ENCODE assay signal across 1 cellular context in genomic region chr16:4200000-4200780, GRCh38.
TF ChIP-seq lines count a peak whose summit lies in the region.

No MANE protein-coding gene starts in this region.

TF ChIP-seq in K562, 482 proteins besides CTCF, POLR2A, EP300 and RAD21 (continued from another document):
- TF ChIP-seq ZNF143 (CRISPR knock-in tag; IDR thresholded peaks at IDR 0.05) (0 out of 2 replicates have a peak, but pooled peaks have one; percentile 21), NEUROD1 (IDR thresholded peaks at IDR 0.05; ENCODE audit: borderline replicate concordance, low read depth, low read length, partially characterized antibody) (no peak), DEAF1 (CRISPR knock-in tag; IDR thresholded peaks at IDR 0.05) (peak; percentile 74), PTTG1 (tag; IDR thresholded peaks at IDR 0.05; ENCODE audit: low read depth) (no peak), ZNF318 (IDR thresholded peaks at IDR 0.05; ENCODE audit: borderline replicate concordance in 1 of 2, low read depth in 1 of 2) (no peak), TEAD4 (IDR thresholded peaks at IDR 0.05; ENCODE audit: low read length) (no peak), TEAD4 (CRISPR knock-in tag; IDR thresholded peaks at IDR 0.05; ENCODE audit: borderline replicate concordance) (0 out of 2 replicates have a peak, but pooled peaks have one; percentile 43), KLF10 (CRISPR knock-in tag; IDR thresholded peaks at IDR 0.05) (no peak), RFX5 (IDR thresholded peaks at IDR 0.05; ENCODE audit: low read depth, low read length) (no peak), XRCC5 (IDR thresholded peaks at IDR 0.05; ENCODE audit: low read depth, low read length) (peak; percentile 64; the same call in 1 of the 2 replicates), FOXP1 (CRISPR knock-in tag; IDR thresholded peaks at IDR 0.05) (no peak), RCOR1 (IDR thresholded peaks at IDR 0.05; ENCODE audit: borderline replicate concordance in 1 of 2, low read depth in 2 of 2, low read length in 2 of 2) (0 out of 4 replicates have a peak, but pooled peaks of 1 of the 2 experiments have one; percentile 21), SAFB2 (IDR thresholded peaks at IDR 0.05; ENCODE audit: borderline replicate concordance, low read depth, low read length, severe bottlenecking) (no peak), KLF16 (IDR thresholded peaks at IDR 0.05) (peak; percentile 22; the same call in 1 of the 2 replicates), STAG1 (CRISPR knock-in tag; IDR thresholded peaks at IDR 0.05; ENCODE audit: borderline replicate concordance) (peak; percentile 59; the same call in 1 of the 2 replicates), CBFB (CRISPR knock-in tag; IDR thresholded peaks at IDR 0.05) (0 out of 2 replicates have a peak, but pooled peaks have one; percentile 47), ELF1 (tag; IDR thresholded peaks at IDR 0.05) (0 out of 2 replicates have a peak, but pooled peaks have one; percentile 23), ZNF584 (CRISPR knock-in tag; IDR thresholded peaks at IDR 0.05; ENCODE audit: low read depth) (no peak), LEF1 (IDR thresholded peaks at IDR 0.05) (no peak), PHTF2 (CRISPR knock-in tag; IDR thresholded peaks at IDR 0.05) (no peak), ARID2 (IDR thresholded peaks at IDR 0.05) (peak; percentile 65; the same call in 1 of the 2 replicates), MLLT1 (IDR thresholded peaks at IDR 0.05) (peak in 1 of 2 experiments; percentile 65; a peak in 1 of 4 replicates), SMC3 (conservative IDR thresholded peaks at IDR 0.05; ENCODE audit: insufficient read depth, low read depth, low read length) (peak; percentile 79), NFIC (IDR thresholded peaks at IDR 0.05) (peak; percentile 69), ZSCAN32 (CRISPR knock-in tag; IDR thresholded peaks at IDR 0.05) (no peak)
- TF ChIP-seq, protein P1, sequence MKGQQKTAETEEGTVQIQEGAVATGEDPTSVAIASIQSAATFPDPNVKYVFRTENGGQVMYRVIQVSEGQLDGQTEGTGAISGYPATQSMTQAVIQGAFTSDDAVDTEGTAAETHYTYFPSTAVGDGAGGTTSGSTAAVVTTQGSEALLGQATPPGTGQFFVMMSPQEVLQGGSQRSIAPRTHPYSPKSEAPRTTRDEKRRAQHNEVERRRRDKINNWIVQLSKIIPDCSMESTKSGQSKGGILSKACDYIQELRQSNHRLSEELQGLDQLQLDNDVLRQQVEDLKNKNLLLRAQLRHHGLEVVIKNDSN (CRISPR knock-in tag; IDR thresholded peaks at IDR 0.05): 0 out of 2 replicates have a peak, but pooled peaks have one; percentile 20
- TF ChIP-seq, protein P2, sequence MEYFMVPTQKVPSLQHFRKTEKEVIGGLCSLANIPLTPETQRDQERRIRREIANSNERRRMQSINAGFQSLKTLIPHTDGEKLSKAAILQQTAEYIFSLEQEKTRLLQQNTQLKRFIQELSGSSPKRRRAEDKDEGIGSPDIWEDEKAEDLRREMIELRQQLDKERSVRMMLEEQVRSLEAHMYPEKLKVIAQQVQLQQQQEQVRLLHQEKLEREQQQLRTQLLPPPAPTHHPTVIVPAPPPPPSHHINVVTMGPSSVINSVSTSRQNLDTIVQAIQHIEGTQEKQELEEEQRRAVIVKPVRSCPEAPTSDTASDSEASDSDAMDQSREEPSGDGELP (CRISPR knock-in tag; IDR thresholded peaks at IDR 0.05; ENCODE audit: borderline replicate concordance): peak; percentile 48; the same call in 1 of the 2 replicates
TF ChIP-seq in K562: peak in this region for 18.
